8 cellular contexts compared by ENCODE assay signal in genomic region chr11:112113539-112114457, GRCh38. TPM values are rescaled to one million over a fixed set of nuclear protein-coding genes. Genes with fewer than 3 reads are reported as not detected.
DNase-seq lines count a peak whose midpoint lies in the region; ATAC-seq, FAIRE-seq and TF ChIP-seq lines count a peak whose summit lies in the region.

No MANE protein-coding gene starts in this region.

- H3K27me3 Mint-ChIP-seq in T-helper 2 cell treated with Interferon-gamma antibody and Interleukin-4, amounts not matched to agents 5 μg/mL and 100 μg/mL, for 36 hours (ENCODE audit: low read depth), result no peaks in the 10 kb centered on the region

- no peak for ATAC-seq in GM18867 (IDR thresholded peaks at IDR 0.05; ENCODE audit: unreplicated experiment)

- no peaks in the 10 kb centered on the region for H4K20me1 ChIP-seq in osteoblast (ENCODE audit: insufficient read depth, low read length)

- no peak overlapping the region for H3K27ac ChIP-seq in osteoblast (ENCODE audit: low read depth, low read length)

- in situ Hi-C loops in ACHN (cut with HindIII; ENCODE audit: low pct_ligation_motif_present, low pct_unique_long_range_greater_than_20kb, low sequenced_read_pairs), result no loop called here

- peaks cover 5% of the 10 kb centered on the region for H3K4me1 Mint-ChIP-seq in T-helper 2 cell treated with Interferon-gamma antibody and Interleukin-4, amounts not matched to agents 5 μg/mL and 100 μg/mL, for 36 hours (ENCODE audit: low read depth)

- peak; percentile 57 for TF ChIP-seq CTCF in osteoblast (IDR thresholded peaks at IDR 0.05; ENCODE audit: extremely low read depth, low read depth, low read length)

- H3K4me3 ChIP-seq in osteoblast (ENCODE audit: insufficient read depth, low read length), result no peak overlapping the region

- no peaks in the 10 kb centered on the region for H3K4me1 ChIP-seq in osteoblast (ENCODE audit: insufficient read depth, low read length)

- no peak for TF ChIP-seq POLR2A in GM12891 (IDR thresholded peaks at IDR 0.05; ENCODE audit: low read depth, low read length)

- no peak overlapping the region for H3K4me3 Mint-ChIP-seq in T-helper 2 cell treated with Interferon-gamma antibody and Interleukin-4, amounts not matched to agents 5 μg/mL and 100 μg/mL, for 36 hours

- no peak overlapping the region for H3K27ac Mint-ChIP-seq in T-helper 2 cell treated with Interferon-gamma antibody and Interleukin-4, amounts not matched to agents 5 μg/mL and 100 μg/mL, for 36 hours

- no peaks in the 10 kb centered on the region for H3K36me3 ChIP-seq in osteoblast (ENCODE audit: insufficient read depth, low read length)

- no peaks in the 10 kb centered on the region for H3K9me3 ChIP-seq in osteoblast (ENCODE audit: low read depth, low read length)

- FAIRE-seq in GM12891 (lab: Jason Lieb, UNC), result peak; percentile 63

- H3K36me3 Mint-ChIP-seq in T-helper 2 cell treated with Interferon-gamma antibody and Interleukin-4, amounts not matched to agents 5 μg/mL and 100 μg/mL, for 36 hours (ENCODE audit: low read depth), result no peaks in the 10 kb centered on the region

- H3K4me2 ChIP-seq in osteoblast (ENCODE audit: insufficient read depth, low read length), result no peak overlapping the region

- DNase-seq in ACHN (peak; percentile 72), GM12891 (ENCODE audit: insufficient read length, low spot score) (no peak), NCI-H146 (lab: John Stamatoyannopoulos, UW) (peak; percentile 66), SW480 (ENCODE audit: low spot score) (peak; percentile 78), fibroblast of the conjunctiva (ENCODE audit: low read depth) (peak; percentile 32), osteoblast (ENCODE audit: insufficient read length, low spot score, missing footprints) (peak; percentile 70)
- DNase-seq in T-helper 2 cell treated with Interferon-gamma antibody and Interleukin-4, amounts not matched to agents 5 μg/mL and 100 μg/mL, for 36 hours (ENCODE audit: low spot score), result no peak

- H3K9me3 Mint-ChIP-seq in T-helper 2 cell treated with Interferon-gamma antibody and Interleukin-4, amounts not matched to agents 5 μg/mL and 100 μg/mL, for 36 hours, result no peaks in the 10 kb centered on the region

- H3K79me2 ChIP-seq in osteoblast (ENCODE audit: insufficient read depth, low read length), result no peaks in the 10 kb centered on the region

- H2AFZ ChIP-seq in osteoblast (ENCODE audit: low read length), result no peak overlapping the region

- no peaks in the 10 kb centered on the region for H3K27me3 ChIP-seq in osteoblast (ENCODE audit: insufficient read depth, low read length)

TF ChIP-seq in GM12891, 5 proteins besides CTCF, POLR2A, EP300 and RAD21:
- TF ChIP-seq POU2F2 (IDR thresholded peaks at IDR 0.05; ENCODE audit: low read depth, low read length), result no peak
- TF ChIP-seq PAX5 (IDR thresholded peaks at IDR 0.05; ENCODE audit: insufficient read depth, low read length, severe bottlenecking), result no peak
- no peak for TF ChIP-seq POLR2AphosphoS5 (IDR thresholded peaks at IDR 0.05; ENCODE audit: low read depth, low read length)
- TF ChIP-seq TAF1 (IDR thresholded peaks at IDR 0.05; ENCODE audit: low read depth, low read length), result no peak
- TF ChIP-seq SPI1 (IDR thresholded peaks at IDR 0.05; ENCODE audit: low read depth, low read length), result no peak

RNA-seq across cellular contexts. Expression of gene SDHD, which starts 27.1 kb away (rescaled TPM):
- 111 TPM for polyA plus RNA-seq in GM12891 (2012; ENCODE audit: low read depth, missing spikeins)
- 100 and 119 TPM in 2 replicates for total RNA-seq in osteoblast

RNA-seq across cellular contexts. Expression of gene TIMM8B, which starts 27.2 kb away (rescaled TPM):
- polyA plus RNA-seq in GM12891 (2012; ENCODE audit: low read depth, missing spikeins), result 102 TPM
- total RNA-seq in osteoblast, result 34.2 and 39.8 TPM in 2 replicates

RNA-seq across cellular contexts. Expression of gene NKAPD1, which starts 39.7 kb away (rescaled TPM):
- polyA plus RNA-seq in GM12891 (2012; ENCODE audit: low read depth, missing spikeins), result 19.7 TPM
- 33.9 and 37.6 TPM in 2 replicates for total RNA-seq in osteoblast

RNA-seq across cellular contexts. Expression of gene PIH1D2, which starts 40.0 kb away (rescaled TPM):
- 1.2 TPM for polyA plus RNA-seq in GM12891 (2012; ENCODE audit: low read depth, missing spikeins)
- total RNA-seq in osteoblast, result 2.7 and 2.9 TPM in 2 replicates

RNA-seq across cellular contexts. Expression of gene IL18, which starts 50.1 kb away (rescaled TPM):
- 3.0 TPM for polyA plus RNA-seq in GM12891 (2012; ENCODE audit: low read depth, missing spikeins)
- total RNA-seq in osteoblast, result 0.59 TPM in 1 of 2 replicates, not detected in the other

Comparison
In these comparisons a context has a peak if more than half of its experiments do, and no peak if none do; other contexts are left out.
1. DNase-seq: peak in ACHN (single experiment), NCI-H146 (single experiment), SW480 (single experiment), fibroblast of the conjunctiva (single experiment) and osteoblast (single experiment); none in GM12891 (single experiment) and T-helper 2 cell treated with Interferon-gamma antibody and Interleukin-4, amounts not matched to agents 5 μg/mL and 100 μg/mL, for 36 hours (single experiment).